8 cellular contexts compared by ENCODE assay signal in the genomic region with DNA sequence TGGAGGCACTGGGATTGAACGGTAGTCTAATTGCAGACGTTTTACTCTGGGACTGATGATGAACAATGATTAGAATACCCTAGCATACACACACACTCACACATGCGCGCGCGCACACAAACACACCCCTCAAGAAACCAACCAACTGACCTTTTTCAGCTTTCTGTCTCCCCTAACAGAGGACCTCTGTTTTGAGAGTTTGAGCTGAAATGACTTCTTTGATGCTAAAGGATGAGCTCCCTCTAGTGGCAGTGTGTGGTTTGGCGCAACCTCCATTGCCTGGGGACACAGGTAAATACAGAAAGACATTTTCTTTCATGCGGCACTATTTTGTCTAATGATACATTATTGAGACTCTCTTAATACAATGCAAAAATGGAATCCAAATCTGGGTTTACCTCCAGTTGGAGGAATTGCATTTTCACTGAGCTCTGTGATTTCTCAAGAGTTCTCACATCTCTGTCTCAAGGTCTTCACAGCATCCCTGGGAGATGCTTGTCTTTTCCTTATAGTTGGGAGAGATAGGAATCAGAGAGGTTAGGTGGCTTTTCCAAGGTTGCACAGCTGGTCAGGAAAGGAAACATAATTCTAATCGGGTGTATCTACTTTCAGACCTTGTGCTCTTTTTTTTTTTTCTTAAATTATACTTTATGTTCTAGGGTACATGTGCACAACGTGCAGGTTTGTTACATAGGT.
DNase-seq lines count a peak whose midpoint lies in the region; ATAC-seq and TF ChIP-seq lines count a peak whose summit lies in the region.

No MANE protein-coding gene starts in this region.

- peak; percentile 53 for ATAC-seq in GM19035 (IDR thresholded peaks at IDR 0.05; ENCODE audit: unreplicated experiment)
- ATAC-seq in HG03520 (IDR thresholded peaks at IDR 0.05; ENCODE audit: unreplicated experiment): peak; percentile 54

- DNase-seq in CD1c-positive myeloid dendritic cell (ENCODE audit: extremely low spot score) (peak; percentile 58), NOMO-1 treated with DMSO at 0.1 percent for 48 hours (lab: John Stamatoyannopoulos, UW; ENCODE audit: unreplicated experiment) (peak; percentile 65), erythroblast (lab: John Stamatoyannopoulos, UW) (peak; percentile 61 to 76), substantia nigra (lab: John Stamatoyannopoulos, UW) (peak in 40 of 49 donors; percentile 7 to 80 (median 55))
- peak; percentile 30 for DNase-seq in activated CD8-positive, alpha-beta memory T cell treated with anti-CD3 and anti-CD28 coated beads, Interleukin-2, amount 50 U/mL, for 24 hours (ENCODE audit: extremely low read depth)

- no peaks in the 10 kb centered on the region for H3K79me2 ChIP-seq in neural cell (replicated peaks; ENCODE audit: insufficient read depth, low read length)

- H3K9me2 ChIP-seq in neural cell (ENCODE audit: insufficient read depth, low read length): no peaks in the 10 kb centered on the region

- no peak for TF ChIP-seq POLR2A in erythroblast (IDR thresholded peaks at IDR 0.05; ENCODE audit: low read length)

- peak; percentile 37 for TF ChIP-seq CTCF in neural cell (IDR thresholded peaks at IDR 0.05; ENCODE audit: poor library complexity, severe bottlenecking)

- no peak for TF ChIP-seq EP300 in neural cell (conservative IDR thresholded peaks at IDR 0.05; ENCODE audit: poor library complexity, severe bottlenecking)

- no peak overlapping the region for H3K27ac ChIP-seq in neural cell (ENCODE audit: low read length)
- H3K27ac ChIP-seq in substantia nigra (ENCODE audit: low read depth, low read length, poor library complexity, severe bottlenecking): no peak overlapping the region

- H3K27me3 ChIP-seq in neural cell (ENCODE audit: insufficient read depth, low read depth, low read length): no peaks in the 10 kb centered on the region

- H3K9ac ChIP-seq in neural cell (ENCODE audit: low read length): no peak overlapping the region

- no peaks in the 10 kb centered on the region for H3F3A ChIP-seq in neural cell (ENCODE audit: insufficient read depth, low read length, poor library complexity, severe bottlenecking)

- no peaks in the 10 kb centered on the region for H3K9me3 ChIP-seq in neural cell (ENCODE audit: low read length)

- no peaks in the 10 kb centered on the region for H3K36me3 ChIP-seq in neural cell (ENCODE audit: insufficient read depth, low read length)

- no peak for TF ChIP-seq RAD21 in neural cell (conservative IDR thresholded peaks at IDR 0.05)

- H3K4me2 ChIP-seq in neural cell (ENCODE audit: low read length): no peak overlapping the region

- H4K20me1 ChIP-seq in neural cell (ENCODE audit: insufficient read depth): no peaks in the 10 kb centered on the region

- H3K4me3 ChIP-seq in neural cell (ENCODE audit: low read length): no peak overlapping the region

- no peak overlapping the region for H2AFZ ChIP-seq in neural cell (ENCODE audit: low read depth, low read length)

TF ChIP-seq in neural cell, 6 proteins besides CTCF, POLR2A, EP300 and RAD21:
- TF ChIP-seq EZH2 (IDR thresholded peaks at IDR 0.05; ENCODE audit: borderline replicate concordance, insufficient read depth, low read length, poor library complexity, severe bottlenecking) (no peak), POLR2AphosphoS5 (IDR thresholded peaks at IDR 0.05) (no peak), MXI1 (conservative IDR thresholded peaks at IDR 0.05; ENCODE audit: poor library complexity, severe bottlenecking) (no peak), TAF1 (IDR thresholded peaks at IDR 0.05; ENCODE audit: low read depth) (no peak), SMC3 (conservative IDR thresholded peaks at IDR 0.05; ENCODE audit: poor library complexity) (no peak)
- TF ChIP-seq, protein P1, sequence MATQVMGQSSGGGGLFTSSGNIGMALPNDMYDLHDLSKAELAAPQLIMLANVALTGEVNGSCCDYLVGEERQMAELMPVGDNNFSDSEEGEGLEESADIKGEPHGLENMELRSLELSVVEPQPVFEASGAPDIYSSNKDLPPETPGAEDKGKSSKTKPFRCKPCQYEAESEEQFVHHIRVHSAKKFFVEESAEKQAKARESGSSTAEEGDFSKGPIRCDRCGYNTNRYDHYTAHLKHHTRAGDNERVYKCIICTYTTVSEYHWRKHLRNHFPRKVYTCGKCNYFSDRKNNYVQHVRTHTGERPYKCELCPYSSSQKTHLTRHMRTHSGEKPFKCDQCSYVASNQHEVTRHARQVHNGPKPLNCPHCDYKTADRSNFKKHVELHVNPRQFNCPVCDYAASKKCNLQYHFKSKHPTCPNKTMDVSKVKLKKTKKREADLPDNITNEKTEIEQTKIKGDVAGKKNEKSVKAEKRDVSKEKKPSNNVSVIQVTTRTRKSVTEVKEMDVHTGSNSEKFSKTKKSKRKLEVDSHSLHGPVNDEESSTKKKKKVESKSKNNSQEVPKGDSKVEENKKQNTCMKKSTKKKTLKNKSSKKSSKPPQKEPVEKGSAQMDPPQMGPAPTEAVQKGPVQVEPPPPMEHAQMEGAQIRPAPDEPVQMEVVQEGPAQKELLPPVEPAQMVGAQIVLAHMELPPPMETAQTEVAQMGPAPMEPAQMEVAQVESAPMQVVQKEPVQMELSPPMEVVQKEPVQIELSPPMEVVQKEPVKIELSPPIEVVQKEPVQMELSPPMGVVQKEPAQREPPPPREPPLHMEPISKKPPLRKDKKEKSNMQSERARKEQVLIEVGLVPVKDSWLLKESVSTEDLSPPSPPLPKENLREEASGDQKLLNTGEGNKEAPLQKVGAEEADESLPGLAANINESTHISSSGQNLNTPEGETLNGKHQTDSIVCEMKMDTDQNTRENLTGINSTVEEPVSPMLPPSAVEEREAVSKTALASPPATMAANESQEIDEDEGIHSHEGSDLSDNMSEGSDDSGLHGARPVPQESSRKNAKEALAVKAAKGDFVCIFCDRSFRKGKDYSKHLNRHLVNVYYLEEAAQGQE (IDR thresholded peaks at IDR 0.05; ENCODE audit: borderline replicate concordance): no peak
